In genomic region chr9:33446507-33447403, GRCh38 we compare ENCODE assay signal across 8 cellular contexts. TPM values are rescaled to one million over a fixed set of nuclear protein-coding genes. Genes with fewer than 3 reads are reported as not detected.
DNase-seq lines count a peak whose midpoint lies in the region; ATAC-seq and TF ChIP-seq lines count a peak whose summit lies in the region.

No MANE protein-coding gene starts in this region.

- peak overlapping the region; percentile 81 for H3K4me3 Mint-ChIP-seq in activated T-helper 2 cell treated with anti-CD3 and anti-CD28 coated beads, Interferon-gamma antibody, Interleukin-2, Interleukin-4, amounts not matched to agents 10 μg/mL and 5 μg/mL and 100 μg/mL, durations not matched to agents 14 hours and 24 hours and 36 hours (ENCODE audit: low read depth)

- H3K27me3 ChIP-seq in A673 (replicated peaks; ENCODE audit: insufficient read depth, low read depth, low read length, poor library complexity) (no peaks in the 10 kb centered on the region), OCI-LY1 (ENCODE audit: insufficient read depth, low read length) (no peaks in the 10 kb centered on the region)

- POLR2A ChIA-PET in A673 (lab: Charles Lee; ENCODE audit: low non-redundant PET), result no interaction called here

- H3F3A ChIP-seq in OCI-LY1 (ENCODE audit: insufficient read depth, low read length), result no peaks in the 10 kb centered on the region

- H4K20me1 ChIP-seq in OCI-LY1 (ENCODE audit: insufficient read depth, low read length), result no peaks in the 10 kb centered on the region

- H3K79me2 ChIP-seq in OCI-LY1 (ENCODE audit: insufficient read depth, low read length), result no peaks in the 10 kb centered on the region

- peak overlapping the region; percentile 79 for H3K27ac Mint-ChIP-seq in activated T-helper 2 cell treated with anti-CD3 and anti-CD28 coated beads, Interferon-gamma antibody, Interleukin-2, Interleukin-4, amounts not matched to agents 10 μg/mL and 5 μg/mL and 100 μg/mL, durations not matched to agents 14 hours and 24 hours and 36 hours

- H3K4me2 ChIP-seq in OCI-LY1 (ENCODE audit: low read length), result peak overlapping the region; percentile 83

- no peaks in the 10 kb centered on the region for H3K27me3 Mint-ChIP-seq in activated T-helper 2 cell treated with anti-CD3 and anti-CD28 coated beads, Interferon-gamma antibody, Interleukin-2, Interleukin-4, amounts not matched to agents 10 μg/mL and 5 μg/mL and 100 μg/mL, durations not matched to agents 14 hours and 24 hours and 36 hours (ENCODE audit: low read depth)

- DNase-seq in A673 (ENCODE audit: low spot score) (peak; percentile 52), left cardiac atrium (peak; percentile 75), sciatic nerve (ENCODE audit: low spot score) (no peak), DMS79 (lab: John Stamatoyannopoulos, UW) (no peak)
- peak; percentile 39 for DNase-seq in activated T-helper 2 cell treated with anti-CD3 and anti-CD28 coated beads, Interferon-gamma antibody, Interleukin-2, Interleukin-4, amounts not matched to agents 10 μg/mL and 5 μg/mL and 100 μg/mL, durations not matched to agents 14 hours and 24 hours and 36 hours (ENCODE audit: low spot score)

- no peaks in the 10 kb centered on the region for H3K9me3 Mint-ChIP-seq in activated T-helper 2 cell treated with anti-CD3 and anti-CD28 coated beads, Interferon-gamma antibody, Interleukin-2, Interleukin-4, amounts not matched to agents 10 μg/mL and 5 μg/mL and 100 μg/mL, durations not matched to agents 14 hours and 24 hours and 36 hours

- CTCF ChIA-PET in A673 (lab: Charles Lee), result interaction anchor here (0.7 to 2.2 kb wide), 3 partner anchors 20 to 27 kb away, joined by 4 to 6 read pairs (median 5); partner anchors contain the start of gene NOL6

- H3K36me3 Mint-ChIP-seq in activated T-helper 2 cell treated with anti-CD3 and anti-CD28 coated beads, Interferon-gamma antibody, Interleukin-2, Interleukin-4, amounts not matched to agents 10 μg/mL and 5 μg/mL and 100 μg/mL, durations not matched to agents 14 hours and 24 hours and 36 hours (ENCODE audit: low read depth), result no peaks in the 10 kb centered on the region

- BruUV-seq in A673 (replicated peaks; lab: Mats Ljungman, UMichigan), result no TSS peak

- H3K4me3 ChIP-seq in A673 (ENCODE audit: low read depth, low read length, poor library complexity, severe bottlenecking) (peak overlapping the region; percentile 39), OCI-LY1 (ENCODE audit: low read depth, low read length, poor library complexity, severe bottlenecking) (peak overlapping the region; percentile 64)

- H3K4me1 Mint-ChIP-seq in activated T-helper 2 cell treated with anti-CD3 and anti-CD28 coated beads, Interferon-gamma antibody, Interleukin-2, Interleukin-4, amounts not matched to agents 10 μg/mL and 5 μg/mL and 100 μg/mL, durations not matched to agents 14 hours and 24 hours and 36 hours (ENCODE audit: low read depth), result peaks cover 26% of the 10 kb centered on the region

- no peak for TF ChIP-seq CTCF in A673 (conservative IDR thresholded peaks at IDR 0.05; ENCODE audit: low read depth, low read length)
- TF ChIP-seq CTCF in OCI-LY1 (IDR thresholded peaks at IDR 0.05; ENCODE audit: low read length), result no peak

- H3K9me3 ChIP-seq in A673 (ENCODE audit: low read depth, low read length, poor library complexity, severe bottlenecking), result no peaks in the 10 kb centered on the region
- H3K9me3 ChIP-seq in OCI-LY1 (ENCODE audit: low read length), result no peaks in the 10 kb centered on the region

- H3K36me3 ChIP-seq in A673 (ENCODE audit: insufficient read depth, low read length, poor library complexity, severe bottlenecking), result no peaks in the 10 kb centered on the region
- no peaks in the 10 kb centered on the region for H3K36me3 ChIP-seq in OCI-LY1 (ENCODE audit: insufficient read depth, low read length)

- H3K27ac ChIP-seq in A673 (ENCODE audit: low read depth, low read length, poor library complexity, severe bottlenecking), result no peak overlapping the region
- H3K27ac ChIP-seq in OCI-LY1 (ENCODE audit: low read depth, low read length, poor library complexity, severe bottlenecking), result peak overlapping the region; percentile 86

- H2AFZ ChIP-seq in OCI-LY1 (ENCODE audit: low read length), result peak overlapping the region; percentile 11; the same call in 1 of the 2 replicates

- H3K9ac ChIP-seq in OCI-LY1 (ENCODE audit: low read length), result peak overlapping the region; percentile 64

- ATAC-seq in GM18858 (IDR thresholded peaks at IDR 0.05; ENCODE audit: unreplicated experiment), result peak; percentile 89
- ATAC-seq in HG03039 (IDR thresholded peaks at IDR 0.05; ENCODE audit: unreplicated experiment), result peak; percentile 78
- ATAC-seq in left cardiac atrium, result peak; percentile 72 to 85
- peak; percentile 46 for ATAC-seq in sciatic nerve

- intact Hi-C loops in A673 (cut with micrococcal nuclease; ENCODE audit: unreplicated experiment) (no loop called here), left cardiac atrium (cut with DNase I) (loop anchor here (5.0 to 10.0 kb wide), 2 partner anchors 39 to 72 kb away; no protein-coding TSS in a partner anchor), sciatic nerve (cut with DNase I) (no loop called here)
- intact Hi-C loops in activated T-helper 2 cell treated with anti-CD3 and anti-CD28 coated beads, Interferon-gamma antibody, Interleukin-2, Interleukin-4, amounts not matched to agents 10 μg/mL and 5 μg/mL and 100 μg/mL, durations not matched to agents 14 hours and 24 hours and 36 hours (cut with micrococcal nuclease), result loop anchor here (1.0 to 2.0 kb wide), 4 partner anchors 28 to 156 kb away; partner anchors contain the start of gene NFX1

- no peaks in the 10 kb centered on the region for H3K9me2 ChIP-seq in OCI-LY1 (ENCODE audit: low read depth, low read length)

- H3K4me1 ChIP-seq in A673 (ENCODE audit: insufficient read depth, low read length, poor library complexity, severe bottlenecking) (peaks cover 5% of the 10 kb centered on the region), OCI-LY1 (ENCODE audit: insufficient read depth, low read length, severe bottlenecking) (peaks cover 26% of the 10 kb centered on the region)

RNA-seq across cellular contexts. Expression of gene AQP3, which starts 0.6 kb away (rescaled TPM):
- 0.37 and 0.43 TPM in 2 replicates for total RNA-seq in A673 (2021)
- total RNA-seq in activated T-helper 2 cell treated with anti-CD3 and anti-CD28 coated beads, Interferon-gamma antibody, Interleukin-2, Interleukin-4, amounts not matched to agents 10 μg/mL and 5 μg/mL and 100 μg/mL, durations not matched to agents 14 hours and 24 hours and 36 hours, result 2.1 TPM in 2 replicates
- total RNA-seq in left cardiac atrium, result 10 to 100 TPM; 14.0 to 22.5 TPM
- 23.7 TPM for total RNA-seq in sciatic nerve

RNA-seq across cellular contexts. Expression of gene NOL6, which starts 27.0 kb away (rescaled TPM):
- total RNA-seq in A673 (2021), result 36.3 and 49.6 TPM in 2 replicates
- 61.9 and 65.3 TPM in 2 replicates for total RNA-seq in activated T-helper 2 cell treated with anti-CD3 and anti-CD28 coated beads, Interferon-gamma antibody, Interleukin-2, Interleukin-4, amounts not matched to agents 10 μg/mL and 5 μg/mL and 100 μg/mL, durations not matched to agents 14 hours and 24 hours and 36 hours
- 10 to 100 TPM; 13.9 to 24.9 TPM for total RNA-seq in left cardiac atrium
- 26.0 TPM for total RNA-seq in sciatic nerve

RNA-seq across cellular contexts. Expression of gene AQP7, which starts 44.4 kb away (rescaled TPM):
- total RNA-seq in A673 (2021) (not detected in 2 replicates), left cardiac atrium (100 to 1,000 TPM in 1 of 2 donors, 10 to 100 TPM in 1; 51.8 to 123 TPM), sciatic nerve (36.7 TPM)
- not detected in 2 replicates for total RNA-seq in activated T-helper 2 cell treated with anti-CD3 and anti-CD28 coated beads, Interferon-gamma antibody, Interleukin-2, Interleukin-4, amounts not matched to agents 10 μg/mL and 5 μg/mL and 100 μg/mL, durations not matched to agents 14 hours and 24 hours and 36 hours

Comparison
In these comparisons a context has a peak if more than half of its experiments do, and no peak if none do; other contexts are left out.
1. DNase-seq: peak in A673 (single experiment), activated T-helper 2 cell treated with anti-CD3 and anti-CD28 coated beads, Interferon-gamma antibody, Interleukin-2, Interleukin-4, amounts not matched to agents 10 μg/mL and 5 μg/mL and 100 μg/mL, durations not matched to agents 14 hours and 24 hours and 36 hours (single experiment) and left cardiac atrium (single experiment); none in sciatic nerve (single experiment) and DMS79 (single experiment).
2. RNA of gene AQP7, which starts 44.4 kb away (total RNA-seq): 51.8 to 123 TPM in left cardiac atrium and 36.7 TPM in sciatic nerve (single experiment); not detected in activated T-helper 2 cell treated with anti-CD3 and anti-CD28 coated beads, Interferon-gamma antibody, Interleukin-2, Interleukin-4, amounts not matched to agents 10 μg/mL and 5 μg/mL and 100 μg/mL, durations not matched to agents 14 hours and 24 hours and 36 hours and not detected in A673; every median in the first group is over 10 times any median in the second.
3. intact Hi-C loops: an anchor here in activated T-helper 2 cell treated with anti-CD3 and anti-CD28 coated beads, Interferon-gamma antibody, Interleukin-2, Interleukin-4, amounts not matched to agents 10 μg/mL and 5 μg/mL and 100 μg/mL, durations not matched to agents 14 hours and 24 hours and 36 hours (1.0 to 2.0 kb wide) and left cardiac atrium (5.0 to 10.0 kb wide); none called in A673 and sciatic nerve.
4. Peak in every context shown above with its lines, with median percentiles within 50 percentile points of each other: ATAC-seq.